19 cellular contexts compared by ENCODE assay signal in genomic region chr20:21781446-21782075, GRCh38.
"Had no signal": no experiment of that assay in that cellular context is flagged by ENCODE, and none has a peak within 500 bp of the region (broad histone marks: within the 10 kb centered on the region; RNA-seq: fewer than 3 reads in every experiment).

No MANE protein-coding gene starts in this region.

- ATAC-seq: activated CD8-positive, alpha-beta memory T cell treated with anti-CD3 and anti-CD28 coated beads, Interleukin-2, amount 10 ng/mL, durations not matched to agents 7 days and 5 days; natural killer cell; sciatic nerve; stimulated activated memory B cell treated with anti-CD40 and anti-IgM and Interleukin-4, amounts not matched to agents 10 μg/mL and 1 μg/mL and 100 μg/mL, for 72 hours had no signal

- H3K27ac ChIP-seq: cardiac muscle cell, esophagus squamous epithelium, neutrophil, thoracic aorta, upper lobe of left lung had no signal

- H3K4me1 Mint-ChIP-seq: activated B cell treated with CpG ODN at 0.5 μM for 24 hours; activated CD4-positive, alpha-beta memory T cell treated with anti-CD3 and anti-CD28 coated beads, Interleukin-2, amount 10 ng/mL, durations not matched to agents 7 days and 5 days; activated CD8-positive, alpha-beta memory T cell treated with anti-CD3 and anti-CD28 coated beads, Interleukin-2, amount 10 ng/mL, durations not matched to agents 7 days and 5 days; activated naive CD8-positive, alpha-beta T cell treated with anti-CD3 and anti-CD28 coated beads for 36 hours; natural killer cell; stimulated activated memory B cell treated with anti-CD40 and anti-IgM and Interleukin-4, amounts not matched to agents 10 μg/mL and 1 μg/mL and 100 μg/mL, for 72 hours had no signal

- H3K27ac Mint-ChIP-seq: activated B cell treated with CpG ODN at 0.5 μM for 24 hours; activated CD4-positive, alpha-beta memory T cell treated with anti-CD3 and anti-CD28 coated beads, Interleukin-2, amount 10 ng/mL, durations not matched to agents 7 days and 5 days; activated CD8-positive, alpha-beta memory T cell treated with anti-CD3 and anti-CD28 coated beads, Interleukin-2, amount 10 ng/mL, durations not matched to agents 7 days and 5 days; activated naive CD8-positive, alpha-beta T cell treated with anti-CD3 and anti-CD28 coated beads for 36 hours; dendritic cell treated with granulocyte-macrophage colony-stimulating factor and Interleukin-4, amounts not matched to agents 40 ng/mL and 50 ng/mL, for 4 days; natural killer cell; stimulated activated memory B cell treated with anti-CD40 and anti-IgM and Interleukin-4, amounts not matched to agents 10 μg/mL and 1 μg/mL and 100 μg/mL, for 72 hours had no signal

- H3K4me1 ChIP-seq: esophagus squamous epithelium, upper lobe of left lung had no signal

- H3K36me3 Mint-ChIP-seq: activated CD8-positive, alpha-beta memory T cell treated with anti-CD3 and anti-CD28 coated beads, Interleukin-2, amount 10 ng/mL, durations not matched to agents 7 days and 5 days; activated naive CD8-positive, alpha-beta T cell treated with anti-CD3 and anti-CD28 coated beads for 36 hours; natural killer cell; stimulated activated memory B cell treated with anti-CD40 and anti-IgM and Interleukin-4, amounts not matched to agents 10 μg/mL and 1 μg/mL and 100 μg/mL, for 72 hours had no signal

- H3K27me3 ChIP-seq: esophagus squamous epithelium, neutrophil, upper lobe of left lung had no signal

- H3K36me3 ChIP-seq: cardiac muscle cell, esophagus squamous epithelium, neutrophil, thoracic aorta, upper lobe of left lung had no signal

- H3K4me3 Mint-ChIP-seq: activated B cell treated with CpG ODN at 0.5 μM for 24 hours; activated CD4-positive, alpha-beta memory T cell treated with anti-CD3 and anti-CD28 coated beads, Interleukin-2, amount 10 ng/mL, durations not matched to agents 7 days and 5 days; activated CD8-positive, alpha-beta memory T cell treated with anti-CD3 and anti-CD28 coated beads, Interleukin-2, amount 10 ng/mL, durations not matched to agents 7 days and 5 days; activated naive CD8-positive, alpha-beta T cell treated with anti-CD3 and anti-CD28 coated beads for 36 hours; dendritic cell treated with granulocyte-macrophage colony-stimulating factor and Interleukin-4, amounts not matched to agents 40 ng/mL and 50 ng/mL, for 4 days; natural killer cell; stimulated activated memory B cell treated with anti-CD40 and anti-IgM and Interleukin-4, amounts not matched to agents 10 μg/mL and 1 μg/mL and 100 μg/mL, for 72 hours had no signal

- H3K4me2 ChIP-seq: smooth muscle cell had no signal

- H3K9me3 Mint-ChIP-seq: dendritic cell treated with granulocyte-macrophage colony-stimulating factor and Interleukin-4, amounts not matched to agents 40 ng/mL and 50 ng/mL, for 4 days had no signal

- H3K27me3 Mint-ChIP-seq: activated B cell treated with CpG ODN at 0.5 μM for 24 hours; activated CD4-positive, alpha-beta memory T cell treated with anti-CD3 and anti-CD28 coated beads, Interleukin-2, amount 10 ng/mL, durations not matched to agents 7 days and 5 days; activated CD8-positive, alpha-beta memory T cell treated with anti-CD3 and anti-CD28 coated beads, Interleukin-2, amount 10 ng/mL, durations not matched to agents 7 days and 5 days; dendritic cell treated with granulocyte-macrophage colony-stimulating factor and Interleukin-4, amounts not matched to agents 40 ng/mL and 50 ng/mL, for 4 days; stimulated activated memory B cell treated with anti-CD40 and anti-IgM and Interleukin-4, amounts not matched to agents 10 μg/mL and 1 μg/mL and 100 μg/mL, for 72 hours had no signal

- H3K4me3 ChIP-seq: cardiac muscle cell, esophagus squamous epithelium, lung, smooth muscle cell, thoracic aorta, upper lobe of left lung had no signal

- DNase-seq: activated B cell treated with CpG ODN at 0.5 μM for 24 hours; activated CD4-positive, alpha-beta memory T cell treated with anti-CD3 and anti-CD28 coated beads, Interleukin-2, amount 10 ng/mL, durations not matched to agents 7 days and 5 days; activated CD4-positive, alpha-beta T cell treated with anti-CD3 and anti-CD28 coated beads for 4 hours; activated CD8-positive, alpha-beta memory T cell treated with anti-CD3 and anti-CD28 coated beads, Interleukin-2, amount 10 ng/mL, durations not matched to agents 7 days and 5 days; activated naive CD8-positive, alpha-beta T cell treated with anti-CD3 and anti-CD28 coated beads for 36 hours; amniotic stem cell; effector memory CD4-positive, alpha-beta T cell; esophagus squamous epithelium; natural killer cell; stimulated activated CD4-positive, alpha-beta T cell treated with anti-CD3 and anti-CD28 coated beads, Interleukin-4, amount 100 ng/mL, for 4 hours had no signal
